In genomic region chr1:78004719-78005346, GRCh38 we compare ENCODE assay signal across 8 cellular contexts. TPM values are rescaled to one million over a fixed set of nuclear protein-coding genes. Genes with fewer than 3 reads are reported as not detected.
DNase-seq lines count a peak whose midpoint lies in the region; ATAC-seq and TF ChIP-seq lines count a peak whose summit lies in the region.

TSS of gene DNAJB4 (plus strand) at chr1:78004939. CDS start at chr1:78005111, 172 bp downstream.

- intact Hi-C loops in head of caudate nucleus (cut with DNase I), result loop anchor here (2.0 kb wide), 1 partner anchor 26 kb away; the partner anchor contains the start of gene FUBP1
- intact Hi-C loops in upper lobe of right lung (cut with DNase I), result no loop called here

- peaks cover 14% of the 10 kb centered on the region for H3K4me1 ChIP-seq in upper lobe of right lung

- H3K4me3 Mint-ChIP-seq in activated naive CD8-positive, alpha-beta T cell treated with anti-CD3 and anti-CD28 coated beads, Interleukin-2, amount 50 U/mL, for 24 hours, result peak within 1 kb of the TSS; percentile 89

- H3K36me3 ChIP-seq in upper lobe of right lung, result no peaks in the 10 kb centered on the region

- peaks cover 63% of the 10 kb centered on the region for H3K4me1 Mint-ChIP-seq in activated naive CD8-positive, alpha-beta T cell treated with anti-CD3 and anti-CD28 coated beads, Interleukin-2, amount 50 U/mL, for 24 hours

- H3K4me3 ChIP-seq in upper lobe of right lung, result peak within 1 kb of the TSS; percentile 69

- H3K36me3 Mint-ChIP-seq in activated naive CD8-positive, alpha-beta T cell treated with anti-CD3 and anti-CD28 coated beads, Interleukin-2, amount 50 U/mL, for 24 hours (ENCODE audit: low read depth), result peaks cover 5% of the 10 kb centered on the region

- no peak for TF ChIP-seq CTCF in GM20000 (IDR thresholded peaks at IDR 0.05; ENCODE audit: extremely low read depth, missing control alignments)
- no peak for TF ChIP-seq CTCF in upper lobe of right lung (IDR thresholded peaks at IDR 0.05)

- ATAC-seq in activated naive CD8-positive, alpha-beta T cell treated with anti-CD3 and anti-CD28 coated beads, Interleukin-2, amount 50 U/mL, for 24 hours, result peak; percentile 100
- ATAC-seq in upper lobe of right lung, result peak; percentile 100

- peak within 1 kb of the TSS; percentile 100 for H3K27ac Mint-ChIP-seq in activated naive CD8-positive, alpha-beta T cell treated with anti-CD3 and anti-CD28 coated beads, Interleukin-2, amount 50 U/mL, for 24 hours

- no peaks in the 10 kb centered on the region for H3K9me3 ChIP-seq in upper lobe of right lung

- DNase-seq in COLO668 (lab: John Stamatoyannopoulos, UW; ENCODE audit: unreplicated experiment), result peak; percentile 40
- DNase-seq in GM20000 (ENCODE audit: low spot score), result peak; percentile 80
- DNase-seq in HS-27A (ENCODE audit: low read depth), result peak; percentile 97
- peak; percentile 92 to 94 for DNase-seq in SHP77 (lab: John Stamatoyannopoulos, UW)
- DNase-seq in activated naive CD8-positive, alpha-beta T cell treated with anti-CD3 and anti-CD28 coated beads, Interleukin-2, amount 50 U/mL, for 24 hours, result peak; percentile 46
- peak in 39 of 42 donors; percentile 14 to 92 (median 70) for DNase-seq in head of caudate nucleus
- peak; percentile 59 for DNase-seq in occipital lobe (lab: John Stamatoyannopoulos, UW)
- no peak for DNase-seq in upper lobe of right lung

- peak within 1 kb of the TSS; percentile 83 for H3K27ac ChIP-seq in upper lobe of right lung

- peaks cover 3% of the 10 kb centered on the region for H3K27me3 Mint-ChIP-seq in activated naive CD8-positive, alpha-beta T cell treated with anti-CD3 and anti-CD28 coated beads, Interleukin-2, amount 50 U/mL, for 24 hours

- H3K9me3 Mint-ChIP-seq in activated naive CD8-positive, alpha-beta T cell treated with anti-CD3 and anti-CD28 coated beads, Interleukin-2, amount 50 U/mL, for 24 hours, result no peaks in the 10 kb centered on the region

- H3K27me3 ChIP-seq in upper lobe of right lung, result no peaks in the 10 kb centered on the region

RNA-seq across cellular contexts. Expression of gene DNAJB4, which starts in this region (rescaled TPM):
- total RNA-seq in occipital lobe, result 35.4 TPM
- 35.8 TPM for total RNA-seq in upper lobe of right lung
